In genomic region chr1:15757575-15758401, GRCh38 we compare ENCODE assay signal across 8 cellular contexts. TPM values are rescaled to one million over a fixed set of nuclear protein-coding genes. Genes with fewer than 3 reads are reported as not detected.
A peak's percentile ranks its signal among the peaks of the same experiment; 100 is the strongest.
DNase-seq lines count a peak whose midpoint lies in the region; ATAC-seq and TF ChIP-seq lines count a peak whose summit lies in the region.

No MANE protein-coding gene starts in this region.

- H3K4me1 Mint-ChIP-seq in GM23338: peaks cover 48% of the 10 kb centered on the region

- H3K27ac Mint-ChIP-seq in GM23338: peak overlapping the region; percentile 82; the same call in 1 of the 2 replicates

- H3K9me2 ChIP-seq in GM23338 (ENCODE audit: insufficient read depth): no peaks in the 10 kb centered on the region

- H2AFZ ChIP-seq in GM23338: peak overlapping the region; percentile 56; the same call in 1 of the 2 replicates

- H3K9me3 ChIP-seq in left ventricle myocardium inferior (replicated peaks): no peaks in the 10 kb centered on the region

- no peak for TF ChIP-seq CTCF in GM23338 (conservative IDR thresholded peaks at IDR 0.05; ENCODE audit: low read depth in 2 of 2)
- no peak for TF ChIP-seq CTCF in WI38 (IDR thresholded peaks at IDR 0.05; ENCODE audit: low read depth, low read length)
- no peak for TF ChIP-seq CTCF in left ventricle myocardium inferior (IDR thresholded peaks at IDR 0.05; ENCODE audit: borderline replicate concordance)

- peaks cover 38% of the 10 kb centered on the region for H3F3A ChIP-seq in GM23338 (replicated peaks; ENCODE audit: low read depth)

- no peaks in the 10 kb centered on the region; the same call in 2 of the 3 replicates for H3K9me3 Mint-ChIP-seq in GM23338

- peak overlapping the region; percentile 88 for H3K4me2 ChIP-seq in GM23338

- intact Hi-C loops in left ventricle myocardium inferior (cut with micrococcal nuclease): no loop called here

- H3K27ac ChIP-seq in GM23338 (ENCODE audit: low read depth) (peak overlapping the region; percentile 88), left ventricle myocardium inferior (replicated peaks) (peak overlapping the region; percentile 56)

- H3K4me3 ChIP-seq in GM23338 (peak overlapping the region; percentile 92), WI38 (ENCODE audit: low read depth, low read length) (peak overlapping the region; percentile 81), left ventricle myocardium inferior (peak overlapping the region; percentile 87)

- H3K79me2 ChIP-seq in GM23338 (replicated peaks; ENCODE audit: insufficient read depth): peaks cover 39% of the 10 kb centered on the region

- H3K36me3 ChIP-seq in GM23338 (ENCODE audit: insufficient read depth) (no peaks in the 10 kb centered on the region), left ventricle myocardium inferior (no peaks in the 10 kb centered on the region)

- H3K4me1 ChIP-seq in GM23338 (ENCODE audit: insufficient read depth): peaks cover 43% of the 10 kb centered on the region
- H3K4me1 ChIP-seq in left ventricle myocardium inferior: peaks cover 63% of the 10 kb centered on the region

- H3K27me3 ChIP-seq in GM23338 (ENCODE audit: insufficient read depth): no peaks in the 10 kb centered on the region
- peaks cover 47% of the 10 kb centered on the region for H3K27me3 ChIP-seq in left ventricle myocardium inferior (ENCODE audit: low read depth)

- H3K27me3 Mint-ChIP-seq in GM23338 (ENCODE audit: insufficient read depth, low read depth, poor library complexity): peaks cover 28% of the 10 kb centered on the region

- H4K20me1 ChIP-seq in GM23338 (replicated peaks; ENCODE audit: insufficient read depth): peaks cover 16% of the 10 kb centered on the region

- H3K4me3 Mint-ChIP-seq in GM23338: peak overlapping the region; percentile 81

- ATAC-seq in GM23338 (peak; percentile 28), HG02642 (IDR thresholded peaks at IDR 0.05; ENCODE audit: poor library complexity, unreplicated experiment) (no peak)

- peaks cover 18% of the 10 kb centered on the region for H3K36me3 Mint-ChIP-seq in GM23338 (ENCODE audit: low read depth)

- DNase-seq in GM23338 (ENCODE audit: low spot score): peak; percentile 77
- no peak for DNase-seq in left ventricle myocardium inferior
- peak; percentile 75 for DNase-seq in retina
- no peak for DNase-seq in HK-2 (ENCODE audit: unreplicated experiment)
- DNase-seq in activated CD8-positive, alpha-beta memory T cell treated with anti-CD3 and anti-CD28 coated beads, Interleukin-2, amount 50 U/mL, for 4 hours: no peak
- DNase-seq in stimulated activated naive CD4-positive, alpha-beta T cell treated with Interleukin-2 at 50 U/mL for 16 hours (lab: John Stamatoyannopoulos, UW): no peak

TF ChIP-seq in GM23338, 12 proteins besides CTCF, POLR2A, EP300 and RAD21 (continues in another document):
- TF ChIP-seq REST (IDR thresholded peaks at IDR 0.05; ENCODE audit: unreplicated experiment) (no peak), ZNF114 (CRISPR knock-in tag; IDR thresholded peaks at IDR 0.05) (no peak), POLR2AphosphoS5 (IDR thresholded peaks at IDR 0.05; ENCODE audit: low read depth) (no peak), JUNB (IDR thresholded peaks at IDR 0.05; ENCODE audit: unreplicated experiment) (no peak), EZH2 (IDR thresholded peaks at IDR 0.05; ENCODE audit: low read depth, unreplicated experiment) (no peak), NANOG (IDR thresholded peaks at IDR 0.05; ENCODE audit: borderline replicate concordance) (no peak), ETS1 (IDR thresholded peaks at IDR 0.05) (no peak), CREB1 (CRISPR knock-in tag; IDR thresholded peaks at IDR 0.05; ENCODE audit: low read depth) (no peak), STAT1 (IDR thresholded peaks at IDR 0.05; ENCODE audit: unreplicated experiment) (no peak), ZNF331 (CRISPR knock-in tag; IDR thresholded peaks at IDR 0.05; ENCODE audit: low read depth) (no peak), EZH2phosphoT487 (IDR thresholded peaks at IDR 0.05; ENCODE audit: unreplicated experiment) (no peak)

RNA-seq across cellular contexts. Expression of gene FBLIM1, which starts 0.8 kb away (rescaled TPM):
- 69.1 and 81.7 TPM in 2 replicates for total RNA-seq in GM23338 (2014; rRNA removed; shearing (Covaris generic))
- 40.2 and 41.7 TPM in 2 replicates for polyA plus RNA-seq in GM23338 (2016; fragmentation: Nextera tagmentation; extraction: Ambion mirVana)
- total RNA-seq in left ventricle myocardium inferior: 89.1 TPM

RNA-seq across cellular contexts. Expression of gene TMEM82, which starts 15.5 kb away (rescaled TPM):
- not detected in 2 replicates for total RNA-seq in GM23338 (2014; rRNA removed; shearing (Covaris generic))
- 0.42 TPM in 1 of 2 replicates, not detected in the other for polyA plus RNA-seq in GM23338 (2016; fragmentation: Nextera tagmentation; extraction: Ambion mirVana)
- total RNA-seq in left ventricle myocardium inferior: not detected

RNA-seq across cellular contexts. Expression of gene SLC25A34, which starts 21.7 kb away (rescaled TPM):
- total RNA-seq in GM23338 (2014; rRNA removed; shearing (Covaris generic)): 0.27 and 3.5 TPM in 2 replicates
- 0.11 and 0.16 TPM in 2 replicates for polyA plus RNA-seq in GM23338 (2016; fragmentation: Nextera tagmentation; extraction: Ambion mirVana)
- total RNA-seq in left ventricle myocardium inferior: 34.0 TPM

RNA-seq across cellular contexts. Expression of gene UQCRHL, which starts 49.7 kb away (rescaled TPM):
- 2.3 and 3.9 TPM in 2 replicates for total RNA-seq in GM23338 (2014; rRNA removed; shearing (Covaris generic))
- 3.0 and 3.6 TPM in 2 replicates for polyA plus RNA-seq in GM23338 (2016; fragmentation: Nextera tagmentation; extraction: Ambion mirVana)
- 6.0 TPM for total RNA-seq in left ventricle myocardium inferior

Comparison
In these comparisons a context has a peak if more than half of its experiments do, and no peak if none do; other contexts are left out.
1. DNase-seq: peak in GM23338 (single experiment) and retina (single experiment); none in left ventricle myocardium inferior (single experiment), HK-2 (single experiment), activated CD8-positive, alpha-beta memory T cell treated with anti-CD3 and anti-CD28 coated beads, Interleukin-2, amount 50 U/mL, for 4 hours (single experiment) and stimulated activated naive CD4-positive, alpha-beta T cell treated with Interleukin-2 at 50 U/mL for 16 hours (single experiment).
2. Peak in every context shown above with its lines, with median percentiles within 50 percentile points of each other: H3K4me3 ChIP-seq.